8 cellular contexts compared by ENCODE assay signal in genomic region chr1:167454929-167455785, GRCh38.
DNase-seq lines count a peak whose midpoint lies in the region; ATAC-seq lines count a peak whose summit lies in the region.

No MANE protein-coding gene starts in this region.

- DNase-seq in NCI-H2029 (lab: John Stamatoyannopoulos, UW), result peak; percentile 38
- no peak for DNase-seq in NCI-H2029 treated with DMSO at 0.1 percent for 48 hours (lab: John Stamatoyannopoulos, UW)
- peak; percentile 4 for DNase-seq in NCI-H226
- DNase-seq in activated CD4-positive, alpha-beta T cell treated with anti-CD3 and anti-CD28 coated beads, Interleukin-2, amount 50 U/mL, for 4 hours, result peak; percentile 73 to 76
- DNase-seq in ecto neural progenitor cell (ENCODE audit: low spot score), result peak; percentile 75
- peak; percentile 12 to 39 for DNase-seq in lung microvascular endothelial cell (ENCODE audit: low read depth in 2 of 2)
- DNase-seq in stimulated activated CD8-positive, alpha-beta memory T cell treated with anti-CD3 and anti-CD28 coated beads, Interleukin-12 subunit alpha, Interleukin-12 subunit beta, amount 100 ng/mL, for 1 hour (ENCODE audit: low read depth), result peak; percentile 61

- ATAC-seq in HG02870 (IDR thresholded peaks at IDR 0.05; ENCODE audit: unreplicated experiment), result peak; percentile 48
